In the genomic region with DNA sequence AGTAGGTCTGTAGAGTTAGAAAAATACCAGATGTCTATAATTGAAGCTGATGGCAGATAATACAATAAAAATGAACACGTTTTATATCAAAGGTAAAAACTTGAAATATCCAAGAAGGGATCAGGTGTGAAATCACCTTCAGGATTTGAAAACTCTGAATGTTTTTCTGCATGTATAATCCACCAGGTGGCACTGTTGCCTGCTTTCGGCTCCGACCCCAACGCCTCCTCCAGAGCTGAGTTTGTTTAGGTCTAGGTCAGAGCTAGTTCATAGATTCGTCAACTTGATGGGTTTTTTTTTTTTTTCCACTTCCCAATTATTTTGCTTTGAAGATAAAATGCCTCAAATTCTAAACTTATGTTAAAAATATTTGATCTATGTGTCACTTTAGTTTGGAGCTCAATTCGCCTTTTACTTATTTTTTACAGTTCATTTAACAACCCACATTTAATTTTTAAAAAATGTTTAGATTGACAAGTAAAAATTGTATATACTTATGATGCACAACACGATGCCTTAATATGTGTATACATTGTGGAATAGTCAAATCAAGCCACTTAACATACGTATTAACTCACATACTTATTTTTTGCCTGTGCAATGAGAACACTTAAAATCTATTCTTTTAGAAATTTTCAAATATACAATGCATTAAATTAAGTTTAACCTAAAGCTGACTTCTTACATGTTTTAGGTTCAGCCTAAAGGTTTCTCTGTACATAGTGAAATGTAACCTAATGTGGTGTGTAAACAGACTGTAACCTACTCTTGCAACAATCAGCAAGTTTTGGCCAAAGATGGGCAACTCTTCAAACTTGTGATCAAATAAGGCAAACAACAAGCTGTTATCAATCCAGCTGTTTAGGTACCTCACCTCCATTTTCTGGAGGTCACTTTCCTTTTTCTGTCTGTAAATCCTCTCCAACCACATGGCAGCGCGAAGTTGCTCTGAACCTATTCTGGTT, we compare ENCODE assay signal across 8 cellular contexts. TPM values are rescaled to one million over a fixed set of nuclear protein-coding genes. Genes with fewer than 3 reads are reported as not detected.
DNase-seq lines count a peak whose midpoint lies in the region; ATAC-seq, FAIRE-seq and TF ChIP-seq lines count a peak whose summit lies in the region.

No MANE protein-coding gene starts in this region.

- no peak for TF ChIP-seq POLR2A in A549 (IDR thresholded peaks at IDR 0.05; ENCODE audit: low read length)

- H3F3A ChIP-seq in MM.1S (ENCODE audit: insufficient read depth, low read length) = no peaks in the 10 kb centered on the region

- 33% methylated on average over 10 of the region's 10 CpGs for WGBS in A549 (ENCODE audit: missing lambda C conversion rate)

- no peak for FAIRE-seq in A549 (lab: Jason Lieb, UNC)

- no peak for TF ChIP-seq EP300 in A549 (IDR thresholded peaks at IDR 0.05)

- H3K4me2 ChIP-seq in A549 = no peak overlapping the region
- H3K4me2 ChIP-seq in MM.1S (ENCODE audit: low read depth, low read length) = no peak overlapping the region

- no peaks in the 10 kb centered on the region for H3K36me3 ChIP-seq in MM.1S (replicated peaks; ENCODE audit: insufficient read depth, low read length)

- peak; percentile 64 to 68; a peak in 5 of 6 replicates for ATAC-seq in A549
- ATAC-seq in left cardiac atrium = peak; percentile 56 to 61
- ATAC-seq in sciatic nerve = peak; percentile 65
- no peak for ATAC-seq in HG03457 (IDR thresholded peaks at IDR 0.05; ENCODE audit: unreplicated experiment)

- no peak overlapping the region for H3K9ac ChIP-seq in MM.1S (ENCODE audit: low read length)

- peak; percentile 58 to 70; a peak in 4 of 5 replicates for TF ChIP-seq RAD21 in A549 (conservative IDR thresholded peaks at IDR 0.05 in 1 of 2, IDR thresholded peaks at IDR 0.05 in 1 of 2)

- no peaks in the 10 kb centered on the region for H3K9me2 ChIP-seq in MM.1S (replicated peaks; ENCODE audit: insufficient read depth, low read length)

- H3K27me3 ChIP-seq in MM.1S (replicated peaks; ENCODE audit: insufficient read depth, low read length) = no peaks in the 10 kb centered on the region

- in situ Hi-C loops in GM13977 (cut with MboI; ENCODE audit: low pct_unique_long_range_greater_than_20kb, low sequenced_read_pairs, unreplicated experiment) = loop anchor here (10.0 kb wide), 1 partner anchor 314 kb away; no protein-coding TSS in a partner anchor

- H3K9me3 ChIP-seq in A549 = no peaks in the 10 kb centered on the region
- no peaks in the 10 kb centered on the region for H3K9me3 ChIP-seq in MM.1S (replicated peaks; ENCODE audit: insufficient read depth, low read length)

- H3K79me2 ChIP-seq in MM.1S (ENCODE audit: low read length) = no peaks in the 10 kb centered on the region

- H3K27ac ChIP-seq in A549 (no peak overlapping the region), MM.1S (ENCODE audit: low read length) (no peak overlapping the region)

- peak; percentile 65 for TF ChIP-seq CTCF in A549 (IDR thresholded peaks at IDR 0.05)
- TF ChIP-seq CTCF in GM13977 (IDR thresholded peaks at IDR 0.05; ENCODE audit: extremely low read depth, insufficient read depth, missing control alignments) = peak; percentile 72
- peak; percentile 80 for TF ChIP-seq CTCF in MM.1S (IDR thresholded peaks at IDR 0.05; ENCODE audit: low read length)

- no peak overlapping the region for H2AFZ ChIP-seq in MM.1S (ENCODE audit: low read length)

- H3K4me1 ChIP-seq in A549 (no peaks in the 10 kb centered on the region), MM.1S (ENCODE audit: low read length) (no peaks in the 10 kb centered on the region)

- no peak overlapping the region for H3K4me3 ChIP-seq in A549
- H3K4me3 ChIP-seq in MM.1S (ENCODE audit: low read length) = no peak overlapping the region

- H4K20me1 ChIP-seq in MM.1S (ENCODE audit: insufficient read depth, low read length) = no peaks in the 10 kb centered on the region

- CTCF ChIA-PET in A549 (lab: Yijun Ruan, JAX) = interaction anchor here (0.6 to 1.9 kb wide), 19 partner anchors 9 to 1245 kb away, joined by 3 to 7 read pairs (median 3); no protein-coding TSS in a partner anchor

- intact Hi-C loops in left cardiac atrium (cut with DNase I) = loop anchor here (1.0 to 10.0 kb wide), 3 partner anchors 117 to 320 kb away; no protein-coding TSS in a partner anchor
- intact Hi-C loops in sciatic nerve (cut with DNase I) = no loop called here

- POLR2A ChIA-PET in A549 (lab: Yijun Ruan, JAX) = no interaction called here

- DNase-seq in A549 (ENCODE audit: low read depth in 1 of 2, low spot score in 1 of 2) (peak; percentile 25 to 33), GM13977 (ENCODE audit: low spot score) (peak; percentile 60), MM.1S (peak; percentile 66), SW480 (ENCODE audit: low spot score) (peak; percentile 58), amniotic epithelial cell (ENCODE audit: low read depth) (peak; percentile 42), left cardiac atrium (peak; percentile 52), sciatic nerve (ENCODE audit: low spot score) (peak; percentile 70)

TF ChIP-seq in A549, 52 proteins besides CTCF, POLR2A, EP300 and RAD21:
- peak; percentile 60 for TF ChIP-seq SMC3 (IDR thresholded peaks at IDR 0.05)
- no peak for TF ChIP-seq FOSL2 (IDR thresholded peaks at IDR 0.05)
- TF ChIP-seq FOSL2 (CRISPR knock-in tag; IDR thresholded peaks at IDR 0.05) = no peak

RNA-seq across cellular contexts. Expression of gene ENPP4, which starts 39.4 kb away (rescaled TPM):
- 0.81 and 1.0 TPM in 2 replicates for polyA plus RNA-seq in A549 (2011; rRNA removed)
- polyA plus RNA-seq in A549 (2012; cell fraction: cytosol; rRNA removed) = 0.08 and 0.13 TPM in 2 replicates
- 0.05 and 0.11 TPM in 2 replicates for polyA plus RNA-seq in A549 (2012; cell fraction: nucleus; rRNA removed)
- 0.55 to 0.65 TPM (median 0.58 TPM) in 3 replicates for polyA plus RNA-seq in A549 (2017; fragmentation: RNase III; extraction: RNeasy Plus Mini Kit Qiagen cat#74134 plus additional on column Dnase treatment)
- polyA minus RNA-seq in A549 (2011; rRNA and poly(A)+ RNA removed) = 0.33 and 0.39 TPM in 2 replicates
- total RNA-seq in left cardiac atrium = 10 to 100 TPM; 20.2 to 28.1 TPM
- 22.0 TPM for total RNA-seq in sciatic nerve
